8 cellular contexts compared by ENCODE assay signal in genomic region chr22:33923033-33923432, GRCh38. TPM values are rescaled to one million over a fixed set of nuclear protein-coding genes. Genes with fewer than 3 reads are reported as not detected.
DNase-seq lines count a peak whose midpoint lies in the region; ATAC-seq and TF ChIP-seq lines count a peak whose summit lies in the region.

No MANE protein-coding gene starts in this region.

- TF ChIP-seq CTCF in cardiac muscle cell (IDR thresholded peaks at IDR 0.05; ENCODE audit: low read depth, low read length): no peak
- no peak for TF ChIP-seq CTCF in mammary epithelial cell (conservative IDR thresholded peaks at IDR 0.05 in 1 of 2, IDR thresholded peaks at IDR 0.05 in 1 of 2; ENCODE audit: extremely low read depth in 1 of 2, insufficient read depth in 1 of 2, low read depth in 1 of 2, low read length in 2 of 2)
- no peak for TF ChIP-seq CTCF in upper lobe of right lung (IDR thresholded peaks at IDR 0.05)

- peak overlapping the region; percentile 96 for H2AFZ ChIP-seq in mammary epithelial cell (ENCODE audit: low read depth, low read length)

- CTCF ChIA-PET in mammary epithelial cell (lab: Charles Lee; ENCODE audit: low non-redundant PET): interaction anchor here (0.6 kb wide), 2 partner anchors 188 to 1101 kb away, joined by 3 to 5 read pairs; no protein-coding TSS in a partner anchor

- DNase-seq in cardiac muscle cell (ENCODE audit: low read depth in 1 of 2, low spot score in 1 of 2) (peak in 1 of 2 donors; percentile 31), Right ventricle myocardium superior (no peak), mammary epithelial cell (no peak), mesendoderm (no peak), upper lobe of right lung (no peak), NCI-H2171 (lab: John Stamatoyannopoulos, UW) (no peak)
- DNase-seq in activated effector memory CD4-positive, alpha-beta T cell treated with Interleukin-2 at 50 U/mL for 16 hours: no peak

- H3K9ac ChIP-seq in mammary epithelial cell (ENCODE audit: insufficient read depth, low read length) (no peak overlapping the region), mesendoderm (ENCODE audit: low read length) (peak overlapping the region; percentile 76)

- H4K8ac ChIP-seq in mesendoderm (ENCODE audit: low read depth, low read length): no peak overlapping the region

- H3K4me3 ChIP-seq in cardiac muscle cell (peak overlapping the region; percentile 44), mammary epithelial cell (replicated peaks in 1 of 3; ENCODE audit: insufficient read depth in 1 of 3, low read depth in 2 of 3, low read length in 3 of 3) (peak overlapping the region in 2 of 3 experiments; percentile 54 to 75), mesendoderm (ENCODE audit: low read length) (no peak overlapping the region), upper lobe of right lung (peak overlapping the region; percentile 65)

- H3K4me2 ChIP-seq in mammary epithelial cell (ENCODE audit: insufficient read depth, low read depth, low read length) (peak overlapping the region; percentile 97), mesendoderm (ENCODE audit: low read length) (peak overlapping the region; percentile 63)

- no peak overlapping the region for H3K18ac ChIP-seq in mesendoderm (ENCODE audit: low read length)

- 2% methylated on average over 3 of the region's 5 CpGs for WGBS in mammary epithelial cell (ENCODE audit: low coverage, missing lambda C conversion rate)
- no CpG with 5 or more reads among the region's 5 CpGs for WGBS in mesendoderm (ENCODE audit: extremely low coverage, insufficient coverage, low lambda C conversion rate)

- dilution Hi-C loops in mammary epithelial cell (cut with HindIII; ENCODE audit: low sequenced_read_pairs): no loop called here

- intact Hi-C loops in Right ventricle myocardium superior (cut with DNase I): loop anchor here (5.0 to 10.0 kb wide), 2 partner anchors 184 to 1102 kb away; no protein-coding TSS in a partner anchor
- intact Hi-C loops in mammary epithelial cell (cut with micrococcal nuclease): loop anchor here (1.0 to 10.0 kb wide), 7 partner anchors 96 to 1309 kb away; no protein-coding TSS in a partner anchor
- intact Hi-C loops in upper lobe of right lung (cut with DNase I): loop anchor here (5.0 kb wide), 1 partner anchor 184 kb away; no protein-coding TSS in a partner anchor

- in situ Hi-C loops in mammary epithelial cell (cut with MboI; ENCODE audit: low sequenced_read_pairs in 2 of 2): no loop called here

- no peak overlapping the region for H2BK15ac ChIP-seq in mesendoderm (replicated peaks; ENCODE audit: low read depth)

- H4K20me1 ChIP-seq in mammary epithelial cell (ENCODE audit: insufficient read depth, low read length): no peaks in the 10 kb centered on the region

- no peak overlapping the region for H3K56ac ChIP-seq in mesendoderm (ENCODE audit: low read length)

- H3K79me1 ChIP-seq in mesendoderm (ENCODE audit: low read length): peaks cover 1% of the 10 kb centered on the region

- no peaks in the 10 kb centered on the region for H3K9me3 ChIP-seq in cardiac muscle cell (ENCODE audit: low read depth)
- no peaks in the 10 kb centered on the region for H3K9me3 ChIP-seq in mammary epithelial cell (replicated peaks; ENCODE audit: insufficient read depth, low read length)
- H3K9me3 ChIP-seq in upper lobe of right lung: no peaks in the 10 kb centered on the region

- ATAC-seq in Right ventricle myocardium superior (ENCODE audit: poor library complexity) (no peak), upper lobe of right lung (no peak), HG03108 (IDR thresholded peaks at IDR 0.05; ENCODE audit: unreplicated experiment) (no peak)

- H3K23ac ChIP-seq in mesendoderm (ENCODE audit: low read length): no peak overlapping the region

- no peaks in the 10 kb centered on the region for H3K36me3 ChIP-seq in cardiac muscle cell
- no peaks in the 10 kb centered on the region for H3K36me3 ChIP-seq in mammary epithelial cell (ENCODE audit: insufficient read depth, low read length)
- no peaks in the 10 kb centered on the region for H3K36me3 ChIP-seq in mesendoderm (ENCODE audit: control insufficient read depth, insufficient read depth, low read length)
- H3K36me3 ChIP-seq in upper lobe of right lung: no peaks in the 10 kb centered on the region

- no peak overlapping the region for H2AK5ac ChIP-seq in mesendoderm (ENCODE audit: low read length)

- H3K4ac ChIP-seq in mesendoderm (ENCODE audit: low read depth, low read length): no peak overlapping the region

- H3K27me3 ChIP-seq in cardiac muscle cell (peaks cover 6% of the 10 kb centered on the region), mammary epithelial cell (ENCODE audit: insufficient read depth, low read length) (no peaks in the 10 kb centered on the region), mesendoderm (ENCODE audit: insufficient read depth, low read length, poor library complexity) (no peaks in the 10 kb centered on the region), upper lobe of right lung (peaks cover 3% of the 10 kb centered on the region)

- no peak overlapping the region for H2BK120ac ChIP-seq in mesendoderm (ENCODE audit: low read depth, low read length)

- H3K79me2 ChIP-seq in mammary epithelial cell (ENCODE audit: insufficient read depth, low read length) (no peaks in the 10 kb centered on the region), mesendoderm (ENCODE audit: control insufficient read depth, insufficient read depth, low read length) (peaks cover 8% of the 10 kb centered on the region)

- peaks cover 16% of the 10 kb centered on the region for H3K4me1 ChIP-seq in cardiac muscle cell (ENCODE audit: low read depth)
- peaks cover 26% of the 10 kb centered on the region for H3K4me1 ChIP-seq in mammary epithelial cell (ENCODE audit: insufficient read depth, low read length)
- H3K4me1 ChIP-seq in mesendoderm (ENCODE audit: control insufficient read depth, low read depth, low read length): peaks cover 2% of the 10 kb centered on the region
- peaks cover 7% of the 10 kb centered on the region for H3K4me1 ChIP-seq in upper lobe of right lung

- H2BK5ac ChIP-seq in mesendoderm (ENCODE audit: low read length): no peak overlapping the region

- no peak overlapping the region for H3K27ac ChIP-seq in cardiac muscle cell
- H3K27ac ChIP-seq in mammary epithelial cell (ENCODE audit: insufficient read depth, low read depth, low read length): no peak overlapping the region
- no peak overlapping the region for H3K27ac ChIP-seq in mesendoderm (ENCODE audit: low read depth, low read length)
- no peak overlapping the region for H3K27ac ChIP-seq in upper lobe of right lung

- no TSS peak for BruUV-seq in mammary epithelial cell (replicated peaks; lab: Mats Ljungman, UMichigan)

- no peak overlapping the region for H4K5ac ChIP-seq in mesendoderm (ENCODE audit: low read length)

RNA-seq across cellular contexts. Expression of gene LARGE1, which starts 2.8 kb away (rescaled TPM):
- total RNA-seq in cardiac muscle cell: 23.0 and 34.3 TPM in 2 replicates
- 18.4 and 23.2 TPM in 2 replicates for polyA plus RNA-seq in cardiac muscle cell
- 140 TPM for total RNA-seq in Right ventricle myocardium superior
- total RNA-seq in mammary epithelial cell: 10 to 100 TPM in 1 of 2 donors, 1 to 10 TPM in 1; 7.5 to 14.6 TPM
- polyA plus RNA-seq in mammary epithelial cell: 3.6 TPM
- 15.9 TPM for polyA minus RNA-seq in mammary epithelial cell
- polyA plus RNA-seq in mesendoderm (2013, experiment 1 of 2): 15.1 TPM
- polyA plus RNA-seq in mesendoderm (2013, experiment 2 of 2): 15.3 TPM
- 33.5 TPM for total RNA-seq in upper lobe of right lung
